Comparison of ENCODE assay signal across 9 cellular contexts in genomic region chr17:5049314-5049819, GRCh38. TPM values are rescaled to one million over a fixed set of nuclear protein-coding genes. Genes with fewer than 3 reads are reported as not detected.
DNase-seq lines count a peak whose midpoint lies in the region; ATAC-seq and TF ChIP-seq lines count a peak whose summit lies in the region.
"Had no signal": no experiment of that assay in that cellular context is flagged by ENCODE, and none has a peak within 500 bp of the region (broad histone marks: within the 10 kb centered on the region; RNA-seq: fewer than 3 reads in every experiment).

No MANE protein-coding gene starts in this region.

- H3K27ac ChIP-seq in muscle layer of colon (ENCODE audit: low read depth, low read length) (peak overlapping the region; percentile 49), tibial nerve (peak overlapping the region in 3 of 4 donors; percentile 57 to 65 (median 60))
- H3K27ac ChIP-seq: SJSA1 had no signal

- H3K36me3 ChIP-seq in muscle layer of colon (ENCODE audit: insufficient read depth, low read length), result no peaks in the 10 kb centered on the region
- no peaks in the 10 kb centered on the region for H3K36me3 ChIP-seq in tibial nerve
- H3K36me3 ChIP-seq: SJSA1 had no signal

- no peaks in the 10 kb centered on the region for H3K27me3 ChIP-seq in muscle layer of colon (ENCODE audit: control insufficient read depth in 1 of 2, insufficient read depth in 2 of 2, low read length in 2 of 2)
- H3K27me3 ChIP-seq in tibial nerve, result no peaks in the 10 kb centered on the region
- H3K27me3 ChIP-seq: SJSA1 had no signal

- no peak for TF ChIP-seq POLR2A in tibial nerve (IDR thresholded peaks at IDR 0.05)

- WGBS in tibial nerve, 2 donors, result 54 to 59% methylated on average over 5 of the region's 5 CpGs

- no peaks in the 10 kb centered on the region for H3K36me3 Mint-ChIP-seq in activated naive CD8-positive, alpha-beta T cell treated with anti-CD3 and anti-CD28 coated beads for 36 hours

- H3K4me1 Mint-ChIP-seq in activated naive CD8-positive, alpha-beta T cell treated with anti-CD3 and anti-CD28 coated beads for 36 hours, result peaks cover 25% of the 10 kb centered on the region

- H3K9ac ChIP-seq in muscle layer of colon (ENCODE audit: low read length), result peak overlapping the region; percentile 23

- peak overlapping the region; percentile 75 for H3K27ac Mint-ChIP-seq in activated naive CD8-positive, alpha-beta T cell treated with anti-CD3 and anti-CD28 coated beads for 36 hours

- H3K9me3 ChIP-seq in muscle layer of colon (ENCODE audit: low read length) (no peaks in the 10 kb centered on the region), tibial nerve (no peaks in the 10 kb centered on the region)
- H3K9me3 ChIP-seq: SJSA1 had no signal

- H3K4me3 Mint-ChIP-seq in activated naive CD8-positive, alpha-beta T cell treated with anti-CD3 and anti-CD28 coated beads for 36 hours, result no peak overlapping the region

- ATAC-seq in HG02610 (IDR thresholded peaks at IDR 0.05; ENCODE audit: unreplicated experiment), result no peak

- H3K9me3 Mint-ChIP-seq in activated naive CD8-positive, alpha-beta T cell treated with anti-CD3 and anti-CD28 coated beads for 36 hours, result no peaks in the 10 kb centered on the region

- in situ Hi-C loops in GM13977 (cut with MboI; ENCODE audit: low pct_unique_long_range_greater_than_20kb, low sequenced_read_pairs, unreplicated experiment), result no loop called here

- H3K4me1 ChIP-seq in muscle layer of colon (ENCODE audit: insufficient read depth, low read length), result peaks cover 13% of the 10 kb centered on the region
- H3K4me1 ChIP-seq in tibial nerve, result peaks cover 0 to 14% (median 4%) of the 10 kb centered on the region in 4 donors
- H3K4me1 ChIP-seq: SJSA1 had no signal

- H3K27me3 Mint-ChIP-seq in activated naive CD8-positive, alpha-beta T cell treated with anti-CD3 and anti-CD28 coated beads for 36 hours, result no peaks in the 10 kb centered on the region

- peak; percentile 5 to 15 for DNase-seq in activated CD8-positive, alpha-beta memory T cell treated with anti-CD3 and anti-CD28 coated beads for 4 hours (ENCODE audit: low read depth in 2 of 2)
- no peak for DNase-seq in activated CD8-positive, alpha-beta memory T cell treated with anti-CD3 and anti-CD28 coated beads, Interleukin-2, amount 50 U/mL, for 48 hours
- no peak for DNase-seq in activated naive CD8-positive, alpha-beta T cell treated with anti-CD3 and anti-CD28 coated beads for 36 hours
- DNase-seq in tibial nerve (ENCODE audit: low spot score in 2 of 2), result no peak
- DNase-seq in GM13977 (ENCODE audit: low spot score), result no peak
- DNase-seq in HT-29 (ENCODE audit: low spot score), result no peak

- TF ChIP-seq EP300 in tibial nerve (IDR thresholded peaks at IDR 0.05), result no peak

- TF ChIP-seq CTCF in tibial nerve (IDR thresholded peaks at IDR 0.05), result no peak
- TF ChIP-seq CTCF in GM13977 (IDR thresholded peaks at IDR 0.05; ENCODE audit: extremely low read depth, insufficient read depth, missing control alignments), result no peak

- H3K4me3 ChIP-seq in muscle layer of colon (ENCODE audit: low read depth in 1 of 2, low read length in 2 of 2) (no peak overlapping the region), tibial nerve (no peak overlapping the region)
- H3K4me3 ChIP-seq: SJSA1 had no signal

RNA-seq across cellular contexts. Expression of gene SLC52A1, which starts 14.1 kb away (rescaled TPM):
- total RNA-seq in activated naive CD8-positive, alpha-beta T cell treated with anti-CD3 and anti-CD28 coated beads for 36 hours, result not detected
- not detected for total RNA-seq in tibial nerve
- not detected in 2 replicates for total RNA-seq in HT-29 (2014; rRNA removed; shearing (Covaris generic))
- total RNA-seq: SJSA1 had no signal

RNA-seq across cellular contexts. Expression of gene ZFP3, which starts 28.9 kb away (rescaled TPM):
- total RNA-seq in activated naive CD8-positive, alpha-beta T cell treated with anti-CD3 and anti-CD28 coated beads for 36 hours, result 1 to 10 TPM; 2.3 to 2.4 TPM
- total RNA-seq in tibial nerve, result 1 to 10 TPM; 2.5 to 7.1 (median 4.7) TPM
- total RNA-seq in HT-29 (2014; rRNA removed; shearing (Covaris generic)), result under 0.01 TPM in 1 of 2 replicates, not detected in the other

RNA-seq across cellular contexts. Expression of gene KIF1C, which starts 51.6 kb away (rescaled TPM):
- total RNA-seq in activated naive CD8-positive, alpha-beta T cell treated with anti-CD3 and anti-CD28 coated beads for 36 hours, result 10 to 100 TPM; 49.9 to 51.1 TPM
- 10 to 100 TPM; 78.0 to 89.7 (median 79.6) TPM for total RNA-seq in tibial nerve
- 75.3 and 83.6 TPM in 2 replicates for total RNA-seq in HT-29 (2014; rRNA removed; shearing (Covaris generic))

RNA-seq across cellular contexts. Expression of gene INCA1, which starts 52.0 kb away (rescaled TPM):
- under 1 TPM; 0.29 to 0.36 TPM for total RNA-seq in activated naive CD8-positive, alpha-beta T cell treated with anti-CD3 and anti-CD28 coated beads for 36 hours
- 1 to 10 TPM; 1.2 to 1.8 (median 1.7) TPM for total RNA-seq in tibial nerve
- total RNA-seq in HT-29 (2014; rRNA removed; shearing (Covaris generic)), result 0.13 and 0.81 TPM in 2 replicates

Comparison
In these comparisons a context has a peak if more than half of its experiments do, and no peak if none do; other contexts are left out.
1. DNase-seq: peak in activated CD8-positive, alpha-beta memory T cell treated with anti-CD3 and anti-CD28 coated beads for 4 hours (2 of 2); none in activated CD8-positive, alpha-beta memory T cell treated with anti-CD3 and anti-CD28 coated beads, Interleukin-2, amount 50 U/mL, for 48 hours (single experiment), activated naive CD8-positive, alpha-beta T cell treated with anti-CD3 and anti-CD28 coated beads for 36 hours (single experiment), tibial nerve (0 of 2), GM13977 (single experiment) and HT-29 (single experiment).